26 cellular contexts compared by ENCODE assay signal in genomic region chr3:14592390-14592789, GRCh38. TPM values are rescaled to one million over a fixed set of nuclear protein-coding genes. Genes with fewer than 3 reads are reported as not detected.
"Had no signal": no experiment of that assay in that cellular context is flagged by ENCODE, and none has a peak within 500 bp of the region (broad histone marks: within the 10 kb centered on the region; RNA-seq: fewer than 3 reads in every experiment).

No MANE protein-coding gene starts in this region.

- ATAC-seq: effector memory CD8-positive, alpha-beta T cell; esophagus mucosa; gastrocnemius medialis; heart right ventricle; left cardiac atrium; left lung; left ventricle myocardium superior; lower lobe of right lung; mucosa of descending colon had no signal

- H3K4me3 Mint-ChIP-seq: dendritic cell treated with granulocyte-macrophage colony-stimulating factor and Interleukin-4, amounts not matched to agents 40 ng/mL and 50 ng/mL, for 4 days; effector memory CD8-positive, alpha-beta T cell; endodermal cell; mesothelial cell of epicardium had no signal

- H3K36me3 Mint-ChIP-seq: mesothelial cell of epicardium had no signal

- H3K27ac Mint-ChIP-seq: dendritic cell treated with granulocyte-macrophage colony-stimulating factor and Interleukin-4, amounts not matched to agents 40 ng/mL and 50 ng/mL, for 4 days; effector memory CD8-positive, alpha-beta T cell; endodermal cell; mesothelial cell of epicardium had no signal

- DNase-seq: colonic mucosa; cortex of kidney; effector CD8-positive, alpha-beta T cell; effector memory CD8-positive, alpha-beta T cell; endodermal cell; erythroblast; esophagus squamous epithelium; foreskin fibroblast; foreskin melanocyte; gastrocnemius medialis; glutamatergic neuron; head of caudate nucleus; heart right ventricle; hippocampal formation; left cardiac atrium; left lung; left ventricle myocardium superior; lower lobe of right lung; mesenchymal stem cell; mucosa of descending colon had no signal

- H3K9me3 Mint-ChIP-seq: dendritic cell treated with granulocyte-macrophage colony-stimulating factor and Interleukin-4, amounts not matched to agents 40 ng/mL and 50 ng/mL, for 4 days; endodermal cell; mesothelial cell of epicardium had no signal

- H3K4me1 Mint-ChIP-seq: endodermal cell, mesothelial cell of epicardium had no signal

RNA-seq across cellular contexts. Expression of gene GRIP2, which starts 52.2 kb away (rescaled TPM):
- total RNA-seq: dermis microvascular lymphatic vessel endothelial cell, kidney epithelial cell, lung microvascular endothelial cell had no signal
